In the genomic region with DNA sequence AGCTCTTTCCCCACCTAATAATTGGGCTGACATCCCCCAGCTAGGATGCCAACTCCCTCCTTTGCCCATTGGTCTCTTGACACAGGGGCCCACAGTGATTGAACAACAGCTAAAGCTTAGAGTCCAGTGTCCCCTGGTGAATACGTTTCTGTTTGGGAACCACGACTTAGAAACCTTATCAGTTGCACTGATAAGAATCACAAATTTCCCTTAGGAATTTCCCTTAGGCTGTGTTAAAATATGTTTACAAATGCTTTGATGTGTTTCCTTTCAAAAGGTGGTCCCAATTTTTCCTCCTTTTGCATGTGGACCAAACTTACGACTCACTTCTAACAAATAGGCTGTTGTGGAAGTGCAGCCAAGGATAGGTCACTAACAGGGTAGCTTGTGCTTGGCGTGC, we compare ENCODE assay signal across 23 cellular contexts.
DNase-seq lines count a peak whose midpoint lies in the region; ATAC-seq, FAIRE-seq and TF ChIP-seq lines count a peak whose summit lies in the region.
"Had no signal": no experiment of that assay in that cellular context is flagged by ENCODE, and none has a peak within 500 bp of the region (broad histone marks: within the 10 kb centered on the region; RNA-seq: fewer than 3 reads in every experiment).

No MANE protein-coding gene starts in this region.

- dilution Hi-C loops in IMR-90 (cut with HindIII; ENCODE audit: low sequenced_read_pairs, unreplicated experiment), result no loop called here

- H3K23ac ChIP-seq in IMR-90 (ENCODE audit: low read depth, low read length) (no peak overlapping the region), mesendoderm (ENCODE audit: low read length) (no peak overlapping the region)

- no peak for TF ChIP-seq RAD21 in IMR-90 (IDR thresholded peaks at IDR 0.05; ENCODE audit: low read length)

- H4K5ac ChIP-seq in IMR-90 (ENCODE audit: low read depth, low read length), result no peak overlapping the region
- H4K5ac ChIP-seq in mesendoderm (ENCODE audit: low read length), result no peak overlapping the region

- no peak for TF ChIP-seq POLR2A in IMR-90 (IDR thresholded peaks at IDR 0.05; ENCODE audit: low read depth, low read length)

- TF ChIP-seq CTCF in IMR-90 (conservative IDR thresholded peaks at IDR 0.05; ENCODE audit: low read depth, low read length) (no peak), bronchial epithelial cell (IDR thresholded peaks at IDR 0.05; ENCODE audit: insufficient read depth, low read length, severe bottlenecking) (no peak), progenitor cell of endocrine pancreas (IDR thresholded peaks at IDR 0.05; ENCODE audit: unreplicated experiment) (no peak)

- no peak overlapping the region for H2AFZ ChIP-seq in IMR-90 (replicated peaks; ENCODE audit: low read length, poor library complexity)

- H3K4me3 ChIP-seq in IMR-90 (ENCODE audit: insufficient read depth, low read depth, low read length) (no peak overlapping the region), bronchial epithelial cell (ENCODE audit: low read depth, low read length) (no peak overlapping the region), mesendoderm (ENCODE audit: low read length) (no peak overlapping the region)
- H3K4me3 ChIP-seq: BLaER1, HAP-1 had no signal

- peaks cover 4% of the 10 kb centered on the region for H3K4me1 Mint-ChIP-seq in progenitor cell of endocrine pancreas (ENCODE audit: low read depth)
- H3K4me1 Mint-ChIP-seq: CD4-positive, CD25-positive, alpha-beta regulatory T cell had no signal

- no peak overlapping the region for H4K91ac ChIP-seq in IMR-90 (ENCODE audit: insufficient read depth, low read depth, low read length)

- CTCF ChIA-PET in IMR-90 (lab: Yijun Ruan, JAX), result no interaction called here

- H2BK5ac ChIP-seq in IMR-90 (ENCODE audit: low read depth, low read length, poor library complexity, severe bottlenecking) (no peak overlapping the region), mesendoderm (ENCODE audit: low read length) (no peak overlapping the region)

- no peak overlapping the region; the same call in 1 of the 2 replicates for H2BK20ac ChIP-seq in IMR-90 (ENCODE audit: low read depth, low read length)

- in situ Hi-C loops in IMR-90 (cut with MboI; ENCODE audit: low sequenced_read_pairs), result no loop called here

- peaks cover 8% of the 10 kb centered on the region for H3K9me1 ChIP-seq in IMR-90 (ENCODE audit: insufficient read depth, low read length)

- no peak overlapping the region for H2AK9ac ChIP-seq in IMR-90 (replicated peaks; ENCODE audit: low read depth, low read length, poor library complexity)

- peak; percentile 62 for FAIRE-seq in bronchial epithelial cell (lab: Jason Lieb, UNC)
- FAIRE-seq: A204.1, D721Med, GM12891, GM18507, H54 had no signal

- H3K9ac ChIP-seq in IMR-90 (ENCODE audit: low read depth, low read length), result no peak overlapping the region
- H3K9ac ChIP-seq in mesendoderm (ENCODE audit: low read length), result no peak overlapping the region
- H3K9ac ChIP-seq: BLaER1 had no signal

- no peak overlapping the region for H3K14ac ChIP-seq in IMR-90 (replicated peaks; ENCODE audit: low read depth, low read length)

- no peak overlapping the region for H3K27ac Mint-ChIP-seq in progenitor cell of endocrine pancreas
- H3K27ac Mint-ChIP-seq: B cell; CD4-positive, CD25-positive, alpha-beta regulatory T cell; CD8-positive, alpha-beta T cell; HFFc6 had no signal

- no peak overlapping the region for H3K27ac ChIP-seq in IMR-90 (ENCODE audit: insufficient read depth, low read length)
- H3K27ac ChIP-seq in mesendoderm (ENCODE audit: low read depth, low read length), result no peak overlapping the region
- H3K27ac ChIP-seq: BLaER1, C4-2B had no signal

- POLR2A ChIA-PET in IMR-90 (lab: Charles Lee; ENCODE audit: unreplicated experiment), result no interaction called here

- no peak overlapping the region for H2BK15ac ChIP-seq in IMR-90 (ENCODE audit: low read depth, low read length)
- H2BK15ac ChIP-seq in mesendoderm (replicated peaks; ENCODE audit: low read depth), result no peak overlapping the region

- no TSS peak for BruUV-seq in IMR-90 (replicated peaks; lab: Mats Ljungman, UMichigan)

- peak overlapping the region; percentile 12; the same call in 1 of the 2 replicates for H2AK5ac ChIP-seq in IMR-90 (ENCODE audit: low read depth, low read length)
- H2AK5ac ChIP-seq in mesendoderm (ENCODE audit: low read length), result no peak overlapping the region

- H3K4me2 ChIP-seq in IMR-90 (ENCODE audit: low read depth, low read length), result no peak overlapping the region
- H3K4me2 ChIP-seq in mesendoderm (ENCODE audit: low read length), result no peak overlapping the region
- H3K4me2 ChIP-seq: BLaER1 had no signal

- H3K4ac ChIP-seq in IMR-90 (ENCODE audit: low read depth, low read length) (no peak overlapping the region), mesendoderm (ENCODE audit: low read depth, low read length) (no peak overlapping the region)

- no peaks in the 10 kb centered on the region for H3K79me2 ChIP-seq in mesendoderm (ENCODE audit: control insufficient read depth, insufficient read depth, low read length)

- H3K18ac ChIP-seq in IMR-90 (ENCODE audit: low read depth, low read length), result no peak overlapping the region
- H3K18ac ChIP-seq in mesendoderm (ENCODE audit: low read length), result no peak overlapping the region

- H3K4me1 ChIP-seq in IMR-90 (ENCODE audit: control insufficient read depth, insufficient read depth, low read length) (peaks cover 9% of the 10 kb centered on the region), mesendoderm (ENCODE audit: control insufficient read depth, low read depth, low read length) (peaks cover 4% of the 10 kb centered on the region)
- H3K4me1 ChIP-seq: HAP-1 had no signal

- DNase-seq in IMR-90 (no peak), bronchial epithelial cell (ENCODE audit: low read depth) (no peak), mesendoderm (peak; percentile 32), progenitor cell of endocrine pancreas (ENCODE audit: low spot score, unreplicated experiment) (no peak), NCI-H446 (lab: John Stamatoyannopoulos, UW) (no peak), T-helper 1 cell (no peak)
- DNase-seq: CD4-positive, CD25-positive, alpha-beta regulatory T cell; CD8-positive, alpha-beta T cell; DMS 273 treated with DMSO at 0.1 percent for 48 hours; DMS79; EL; GF-D8; GOT3; HFFc6 had no signal

- no peaks in the 10 kb centered on the region for H3K27me3 ChIP-seq in IMR-90 (ENCODE audit: control insufficient read depth, insufficient read depth, low read length)
- no peaks in the 10 kb centered on the region for H3K27me3 ChIP-seq in bronchial epithelial cell (ENCODE audit: control insufficient read depth, insufficient read depth, low read length)
- no peaks in the 10 kb centered on the region for H3K27me3 ChIP-seq in mesendoderm (ENCODE audit: insufficient read depth, low read length, poor library complexity)
- H3K27me3 ChIP-seq: BLaER1 had no signal

- no peaks in the 10 kb centered on the region for H3K9me3 ChIP-seq in IMR-90 (ENCODE audit: control insufficient read depth, insufficient read depth, low read length)
- H3K9me3 ChIP-seq: HAP-1 had no signal

- no peak overlapping the region for H2BK120ac ChIP-seq in IMR-90 (ENCODE audit: low read depth, low read length)
- H2BK120ac ChIP-seq in mesendoderm (ENCODE audit: low read depth, low read length), result no peak overlapping the region

- ATAC-seq in IMR-90 (ENCODE audit: low read depth), result no peak
- ATAC-seq: CD8-positive, alpha-beta T cell had no signal

- no peaks in the 10 kb centered on the region for H3K36me3 ChIP-seq in IMR-90 (ENCODE audit: control insufficient read depth, insufficient read depth, low read length)
- H3K36me3 ChIP-seq in bronchial epithelial cell (ENCODE audit: control insufficient read depth, insufficient read depth, low read length), result no peaks in the 10 kb centered on the region
- H3K36me3 ChIP-seq in mesendoderm (ENCODE audit: control insufficient read depth, insufficient read depth, low read length), result no peaks in the 10 kb centered on the region
- H3K36me3 ChIP-seq: BLaER1, HAP-1 had no signal

- H4K8ac ChIP-seq in IMR-90 (ENCODE audit: low read depth in 2 of 2, low read length in 2 of 2) (no peak overlapping the region), mesendoderm (ENCODE audit: low read depth, low read length) (no peak overlapping the region)

- H3K27me3 Mint-ChIP-seq in progenitor cell of endocrine pancreas, result no peaks in the 10 kb centered on the region
- H3K27me3 Mint-ChIP-seq: CD4-positive, CD25-positive, alpha-beta regulatory T cell had no signal

- no peak overlapping the region for H3K4me3 Mint-ChIP-seq in progenitor cell of endocrine pancreas (ENCODE audit: low read depth)
- H3K4me3 Mint-ChIP-seq: B cell; CD4-positive, CD25-positive, alpha-beta regulatory T cell; CD8-positive, alpha-beta T cell; HFFc6 had no signal

- intact Hi-C loops in IMR-90 (cut with micrococcal nuclease), result no loop called here

- H3K79me1 ChIP-seq in IMR-90 (ENCODE audit: low read depth in 1 of 2, low read length in 2 of 2) (no peaks in the 10 kb centered on the region), mesendoderm (ENCODE audit: low read length) (no peaks in the 10 kb centered on the region)

- H3K56ac ChIP-seq in IMR-90 (ENCODE audit: extremely low read depth, insufficient read depth, low read length), result no peak overlapping the region
- H3K56ac ChIP-seq in mesendoderm (ENCODE audit: low read length), result no peak overlapping the region

- no peaks in the 10 kb centered on the region for H4K20me1 ChIP-seq in IMR-90 (ENCODE audit: insufficient read depth, low read length)
- H4K20me1 ChIP-seq: BLaER1 had no signal

- H3K9me3 Mint-ChIP-seq in progenitor cell of endocrine pancreas (ENCODE audit: low read depth), result peaks cover 3% of the 10 kb centered on the region
- H3K9me3 Mint-ChIP-seq: HFFc6 had no signal

- WGBS in IMR-90 (ENCODE audit: extremely low coverage in 2 of 2, insufficient read length in 1 of 2), 2 experiments, result 80% methylated on average over 1 of the region's 4 CpGs; no CpG with 5 or more reads in 1 of the 2 experiments
- no CpG with 5 or more reads among the region's 4 CpGs for WGBS in mesendoderm (ENCODE audit: extremely low coverage, insufficient coverage, low lambda C conversion rate)

- no peaks in the 10 kb centered on the region for H3K36me3 Mint-ChIP-seq in progenitor cell of endocrine pancreas (ENCODE audit: insufficient read depth)
- H3K36me3 Mint-ChIP-seq: CD4-positive, CD25-positive, alpha-beta regulatory T cell; CD8-positive, alpha-beta T cell had no signal

TF ChIP-seq in IMR-90, 13 proteins besides CTCF, POLR2A, EP300 and RAD21:
- no peak for TF ChIP-seq ELK1 (IDR thresholded peaks at IDR 0.05; ENCODE audit: borderline replicate concordance, low read depth, low read length)
